ENCODE assay signal across 8 cellular contexts in the genomic region with DNA sequence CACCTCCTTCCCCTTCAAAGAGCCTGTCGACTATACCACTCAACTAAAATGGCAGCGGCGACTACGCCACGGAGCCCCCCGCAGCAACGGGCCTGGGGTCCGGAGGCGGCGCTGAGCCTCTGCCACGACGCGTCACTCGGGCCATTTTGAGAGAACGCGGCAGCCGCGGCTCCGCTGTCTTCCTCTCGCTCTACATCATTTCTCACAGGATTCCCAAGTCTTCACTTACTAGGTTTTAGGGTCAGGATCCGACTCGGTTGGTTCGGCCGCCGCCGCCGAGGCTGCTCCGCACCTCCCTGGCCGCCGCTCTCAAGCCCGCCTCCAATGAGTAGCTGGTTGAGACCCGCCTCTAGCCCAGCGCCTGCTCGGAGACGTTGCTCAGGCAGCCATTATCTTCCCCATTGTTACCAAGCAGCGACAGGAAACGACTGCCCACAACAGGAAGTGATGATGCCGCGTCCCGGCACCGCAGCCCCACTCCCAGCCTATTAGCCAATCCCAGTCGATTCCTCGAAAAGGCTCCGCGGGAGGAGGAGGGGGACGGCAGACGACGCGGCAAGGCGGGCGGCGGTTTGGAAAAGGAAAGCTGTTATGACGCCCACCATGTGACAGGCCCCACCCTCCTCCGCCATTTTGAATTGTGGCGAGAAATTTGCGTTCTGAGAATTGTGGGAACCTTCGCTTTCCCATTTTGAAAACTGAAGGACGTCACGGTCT. TPM values are rescaled to one million over a fixed set of nuclear protein-coding genes. Genes with fewer than 3 reads are reported as not detected.
DNase-seq lines count a peak whose midpoint lies in the region; ATAC-seq, FAIRE-seq and TF ChIP-seq lines count a peak whose summit lies in the region.

A gene with protein sequence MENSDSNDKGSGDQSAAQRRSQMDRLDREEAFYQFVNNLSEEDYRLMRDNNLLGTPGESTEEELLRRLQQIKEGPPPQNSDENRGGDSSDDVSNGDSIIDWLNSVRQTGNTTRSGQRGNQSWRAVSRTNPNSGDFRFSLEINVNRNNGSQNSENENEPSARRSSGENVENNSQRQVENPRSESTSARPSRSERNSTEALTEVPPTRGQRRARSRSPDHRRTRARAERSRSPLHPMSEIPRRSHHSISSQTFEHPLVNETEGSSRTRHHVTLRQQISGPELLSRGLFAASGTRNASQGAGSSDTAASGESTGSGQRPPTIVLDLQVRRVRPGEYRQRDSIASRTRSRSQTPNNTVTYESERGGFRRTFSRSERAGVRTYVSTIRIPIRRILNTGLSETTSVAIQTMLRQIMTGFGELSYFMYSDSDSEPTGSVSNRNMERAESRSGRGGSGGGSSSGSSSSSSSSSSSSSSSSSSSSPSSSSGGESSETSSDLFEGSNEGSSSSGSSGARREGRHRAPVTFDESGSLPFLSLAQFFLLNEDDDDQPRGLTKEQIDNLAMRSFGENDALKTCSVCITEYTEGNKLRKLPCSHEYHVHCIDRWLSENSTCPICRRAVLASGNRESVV (minus strand): TSS at position 432 of the 717 bp plus-strand sequence. CDS start 18,647 bp downstream, outside the sequence.

- peak; percentile 54 to 68; a peak in 3 of 4 replicates for TF ChIP-seq POLR2A in HepG2 (IDR thresholded peaks at IDR 0.05; ENCODE audit: insufficient read depth in 1 of 2, low read depth in 2 of 2, low read length in 2 of 2)

- peak; percentile 74 for FAIRE-seq in HepG2 (lab: Jason Lieb, UNC)

- H3K36me3 ChIP-seq in HepG2 (replicated peaks in 1 of 2; ENCODE audit: control insufficient read depth in 1 of 2, insufficient read depth in 2 of 2, low read length in 2 of 2) = no peaks in the 10 kb centered on the region

- no peaks in the 10 kb centered on the region for H3K4me1 ChIP-seq in HepG2 (ENCODE audit: insufficient read depth, low read length)

- no TSS peak for BruUV-seq in HepG2 (replicated peaks; lab: Mats Ljungman, UMichigan)

- TF ChIP-seq RAD21 in HepG2 (CRISPR knock-in tag; IDR thresholded peaks at IDR 0.05) = no peak

- no peaks in the 10 kb centered on the region for H3K9me3 ChIP-seq in HepG2 (ENCODE audit: low read length)

- H3K4me3 Mint-ChIP-seq in CD14-positive monocyte = peak within 1 kb of the TSS; percentile 90 to 95

- H2AFZ ChIP-seq in HepG2 (ENCODE audit: low read length) = peak within 1 kb of the TSS; percentile 63

- peaks cover 42% of the 10 kb centered on the region for H3K79me2 ChIP-seq in HepG2 (ENCODE audit: insufficient read depth, low read length)

- CTCF ChIA-PET in HepG2 (lab: Yijun Ruan, JAX; ENCODE audit: low intra/inter-chr PET ratio, low total read pairs) = no interaction called here

- peaks cover 2 to 13% of the 10 kb centered on the region in 2 donors for H3K36me3 Mint-ChIP-seq in CD14-positive monocyte

- peak within 1 kb of the TSS; percentile 91 for H3K27ac ChIP-seq in HepG2 (ENCODE audit: extremely low read length, insufficient read depth, low read length)

- peak within 1 kb of the TSS; percentile 63 for H3K4me2 ChIP-seq in HepG2 (ENCODE audit: low read depth, low read length)

- POLR2A ChIA-PET in HepG2 (lab: Yijun Ruan, JAX) = no interaction called here

- TF ChIP-seq CTCF in CD14-positive monocyte (IDR thresholded peaks at IDR 0.05) (no peak), HepG2 (CRISPR knock-in tag; IDR thresholded peaks at IDR 0.05) (no peak)

- H3K4me1 Mint-ChIP-seq in CD14-positive monocyte = peaks cover 9% of the 10 kb centered on the region

- H3K9ac ChIP-seq in HepG2 (ENCODE audit: insufficient read depth, low read depth, low read length) = peak within 1 kb of the TSS; percentile 86

- ATAC-seq in GM19397 (IDR thresholded peaks at IDR 0.05; ENCODE audit: unreplicated experiment) = peak; percentile 94
- ATAC-seq in HG03571 (IDR thresholded peaks at IDR 0.05; ENCODE audit: unreplicated experiment) = peak; percentile 95
- peak; percentile 99 for ATAC-seq in HepG2

- peak within 1 kb of the TSS; percentile 98 to 100 (median 99) for H3K27ac Mint-ChIP-seq in CD14-positive monocyte

- H3K27me3 Mint-ChIP-seq in CD14-positive monocyte (ENCODE audit: low read depth in 3 of 3) = peaks cover 0 to 5% (median 2%) of the 10 kb centered on the region in 3 donors

- in situ Hi-C loops in HepG2 (cut with HindIII; ENCODE audit: extremely low pct_ligation_motif_present, low pct_unique_long_range_greater_than_20kb) = no loop called here

- 0% methylated on average over 3 of the region's 59 CpGs for WGBS in HepG2 (ENCODE audit: low lambda C conversion rate)

- H3K9me3 Mint-ChIP-seq in CD14-positive monocyte = peaks cover 0 to 12% (median 5%) of the 10 kb centered on the region in 7 donors

- no peaks in the 10 kb centered on the region; a peak in 1 of 5 replicates for H3K27me3 ChIP-seq in HepG2 (ENCODE audit: control insufficient read depth in 1 of 2, insufficient read depth in 2 of 2, low read length in 2 of 2)

- DNase-seq in CD14-positive monocyte (ENCODE audit: low spot score) = peak; percentile 96
- peak; percentile 98 for DNase-seq in NCI-H82 (lab: John Stamatoyannopoulos, UW)
- peak; percentile 87 to 91 for DNase-seq in activated CD4-positive, alpha-beta T cell treated with anti-CD3 and anti-CD28 coated beads, Interleukin-2, amount 50 U/mL, for 48 hours
- DNase-seq in dermis microvascular lymphatic vessel endothelial cell (ENCODE audit: low read depth in 2 of 2) = peak; percentile 90 to 96
- peak; percentile 89 for DNase-seq in HepG2 (ENCODE audit: low spot score)
- peak; percentile 86 for DNase-seq in stimulated activated CD4-positive, alpha-beta T cell treated with anti-CD3 and anti-CD28 coated beads, Interleukin-4, amount 100 ng/mL, for 1 hour

- TF ChIP-seq EP300 in HepG2 (IDR thresholded peaks at IDR 0.05; ENCODE audit: low read depth in 2 of 2, low read length in 2 of 2) = no peak
- TF ChIP-seq EP300 in HepG2 (CRISPR knock-in tag; IDR thresholded peaks at IDR 0.05; ENCODE audit: borderline replicate concordance) = no peak

- H4K20me1 ChIP-seq in HepG2 (ENCODE audit: insufficient read depth, low read length) = peaks cover 3% of the 10 kb centered on the region; the same call in 1 of the 2 replicates

- intact Hi-C loops in CD14-positive monocyte (cut with micrococcal nuclease) = loop anchor here in 1 of 2 donors (10.0 kb wide), 1 partner anchor 670 kb away; no protein-coding TSS in a partner anchor
- intact Hi-C loops in HepG2 (cut with micrococcal nuclease; ENCODE audit: unreplicated experiment) = no loop called here

- H3K4me3 ChIP-seq in HepG2 (replicated peaks in 1 of 3; ENCODE audit: insufficient read depth in 1 of 3, low read depth in 2 of 3, low read length in 3 of 3) = peak within 1 kb of the TSS; percentile 63 to 82 (median 81)

TF ChIP-seq in HepG2, 621 proteins besides CTCF, POLR2A, EP300 and RAD21 (continues in another document):
- TF ChIP-seq SP5 (CRISPR knock-in tag; IDR thresholded peaks at IDR 0.05; ENCODE audit: borderline replicate concordance, low read depth) (no peak), SIX4 (CRISPR knock-in tag; IDR thresholded peaks at IDR 0.05) (no peak), SAFB2 (CRISPR knock-in tag; IDR thresholded peaks at IDR 0.05; ENCODE audit: borderline replicate concordance, low read depth) (no peak), TMF1 (CRISPR knock-in tag; IDR thresholded peaks at IDR 0.05; ENCODE audit: low read depth) (no peak)

RNA-seq across cellular contexts. Expression of the gene that starts here (rescaled TPM):
- polyA plus RNA-seq in CD14-positive monocyte (1 to 10 TPM; 7.6 to 8.4 TPM), HepG2 (2011; rRNA removed) (5.7 and 7.7 TPM in 2 replicates)
- total RNA-seq in dermis microvascular lymphatic vessel endothelial cell (36.8 and 36.9 TPM in 2 replicates), HepG2 (2016; rRNA removed; fragmentation: Illumina TruSeq; extraction: Trizol) (24.5 and 41.8 TPM in 2 replicates)
- 1.5 and 1.8 TPM in 2 replicates for total RNA-seq in HepG2 (2016; cell fraction: cytosol; rRNA removed; fragmentation: Illumina TruSeq; extraction: Trizol; ENCODE audit: low read depth)
- 24.2 and 38.8 TPM in 2 replicates for total RNA-seq in HepG2 (2016; cell fraction: insoluble cytoplasmic fraction; rRNA removed; fragmentation: Illumina TruSeq; extraction: Trizol)
- 7.6 and 8.7 TPM in 2 replicates for total RNA-seq in HepG2 (2016; cell fraction: membrane; rRNA removed; fragmentation: Illumina TruSeq; extraction: Trizol)
- total RNA-seq in HepG2 (2016; cell fraction: nucleus; rRNA removed; fragmentation: Illumina TruSeq; extraction: Trizol) = 22.6 and 26.7 TPM in 2 replicates
- 2.9 and 4.9 TPM in 2 replicates for polyA plus RNA-seq in HepG2 (2011; cell fraction: cytosol; rRNA removed)
- 4.0 and 5.3 TPM in 2 replicates for polyA plus RNA-seq in HepG2 (2011; cell fraction: nucleus; rRNA removed)
- 6.1 and 7.5 TPM in 2 replicates for polyA plus RNA-seq in HepG2 (2012)
- 0.32 and 0.33 TPM in 2 replicates for polyA plus RNA-seq in HepG2 (2016; cell fraction: cytosol; fragmentation: Illumina TruSeq; extraction: Trizol; ENCODE audit: low read depth)
- 11.5 and 12.2 TPM in 2 replicates for polyA plus RNA-seq in HepG2 (2016; cell fraction: insoluble cytoplasmic fraction; fragmentation: Illumina TruSeq; extraction: Trizol; ENCODE audit: low read depth)
- polyA plus RNA-seq in HepG2 (2016; cell fraction: membrane; fragmentation: Illumina TruSeq; extraction: Trizol; ENCODE audit: low read depth) = 1.1 and 1.5 TPM in 2 replicates
- 11.7 and 12.3 TPM in 2 replicates for polyA plus RNA-seq in HepG2 (2016; cell fraction: nucleus; fragmentation: Illumina TruSeq; extraction: Trizol; ENCODE audit: insufficient read depth, low read depth)
- 9.1 and 42.3 TPM in 2 replicates for polyA minus RNA-seq in HepG2 (2011; rRNA and poly(A)+ RNA removed; ENCODE audit: low replicate concordance)
- polyA minus RNA-seq in HepG2 (2011; cell fraction: cytosol; rRNA and poly(A)+ RNA removed) = 16.9 and 20.0 TPM in 2 replicates
- 38.5 and 40.6 TPM in 2 replicates for polyA minus RNA-seq in HepG2 (2011; cell fraction: nucleus; rRNA and poly(A)+ RNA removed)

Comparison
In these comparisons a context has a peak if more than half of its experiments do, and no peak if none do; other contexts are left out.
1. Peak in every context shown above with its lines: DNase-seq, ATAC-seq, H3K4me3 ChIP-seq and H3K27ac ChIP-seq.